8 cellular contexts compared by ENCODE assay signal in the genomic region with DNA sequence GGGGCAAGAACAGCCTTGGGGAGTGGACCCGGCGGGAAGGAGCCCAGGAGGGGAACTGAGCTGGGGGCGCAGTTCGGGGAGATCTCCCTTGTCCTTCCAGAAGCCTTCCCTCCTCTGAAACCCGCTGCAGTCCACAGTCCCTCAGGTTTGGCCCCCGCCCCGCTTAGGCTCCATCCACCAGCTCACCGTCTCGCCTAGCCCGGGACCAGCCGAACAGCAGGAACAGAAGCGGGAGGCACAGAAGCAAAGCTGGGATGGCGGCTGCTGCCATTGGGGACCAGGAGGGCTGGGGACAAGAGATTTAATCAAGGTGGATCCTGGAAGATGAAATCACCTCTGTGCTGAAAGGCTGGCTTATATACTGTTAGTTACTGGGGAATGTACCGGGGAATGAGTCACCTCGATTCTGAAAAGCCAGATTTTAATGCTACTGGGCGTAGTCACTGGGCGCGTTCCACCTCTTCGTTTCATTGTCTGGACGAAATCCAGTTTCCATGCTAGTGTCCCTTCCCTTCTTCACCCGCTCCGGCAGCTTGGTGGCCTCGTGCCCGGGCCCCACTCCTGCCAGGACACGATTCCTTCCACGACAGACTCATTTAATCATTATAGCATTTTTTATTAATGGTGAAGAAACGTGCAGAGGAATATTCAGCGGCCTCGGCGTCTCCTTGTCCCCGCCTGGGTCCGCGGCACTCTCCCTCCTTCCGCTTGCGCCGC. TPM values are rescaled to one million over a fixed set of nuclear protein-coding genes. Genes with fewer than 3 reads are reported as not detected.
DNase-seq lines count a peak whose midpoint lies in the region; ATAC-seq and TF ChIP-seq lines count a peak whose summit lies in the region.

A gene with protein sequence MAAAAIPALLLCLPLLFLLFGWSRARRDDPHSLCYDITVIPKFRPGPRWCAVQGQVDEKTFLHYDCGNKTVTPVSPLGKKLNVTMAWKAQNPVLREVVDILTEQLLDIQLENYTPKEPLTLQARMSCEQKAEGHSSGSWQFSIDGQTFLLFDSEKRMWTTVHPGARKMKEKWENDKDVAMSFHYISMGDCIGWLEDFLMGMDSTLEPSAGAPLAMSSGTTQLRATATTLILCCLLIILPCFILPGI (minus strand): TSS at position 332 of the 717 bp plus-strand sequence. CDS start 61 bp downstream, at position 271.

- H3K4me3 ChIP-seq in Peyer's patch (peak within 1 kb of the TSS in 3 of 4 donors; percentile 8 to 30 (median 22)), esophagus squamous epithelium (peak within 1 kb of the TSS; percentile 9 to 57 (median 44)), psoas muscle (peak within 1 kb of the TSS; percentile 61)

- TF ChIP-seq POLR2A in Peyer's patch (IDR thresholded peaks at IDR 0.05) (no peak), esophagus squamous epithelium (IDR thresholded peaks at IDR 0.05) (peak in 1 of 4 donors; percentile 32)

- no peaks in the 10 kb centered on the region for H3K36me3 ChIP-seq in Peyer's patch
- H3K36me3 ChIP-seq in esophagus squamous epithelium, result no peaks in the 10 kb centered on the region
- no peaks in the 10 kb centered on the region for H3K36me3 ChIP-seq in psoas muscle (ENCODE audit: insufficient read depth in 1 of 2, low read depth in 1 of 2)

- H3K9me3 ChIP-seq in Peyer's patch (no peaks in the 10 kb centered on the region), esophagus squamous epithelium (no peaks in the 10 kb centered on the region), psoas muscle (no peaks in the 10 kb centered on the region)

- H3K27me3 ChIP-seq in Peyer's patch, result peaks cover 0 to 8% of the 10 kb centered on the region in 2 donors
- peaks cover 0 to 49% (median 0%) of the 10 kb centered on the region in 4 donors for H3K27me3 ChIP-seq in esophagus squamous epithelium
- H3K27me3 ChIP-seq in psoas muscle (ENCODE audit: insufficient read depth in 3 of 3, low read length in 2 of 3), result peaks cover 0 to 28% (median 4%) of the 10 kb centered on the region in 3 donors

- H3K4me1 ChIP-seq in Peyer's patch (peaks cover 0 to 16% (median 3%) of the 10 kb centered on the region in 4 donors), esophagus squamous epithelium (peaks cover 16 to 39% (median 20%) of the 10 kb centered on the region in 3 donors), psoas muscle (peaks cover 12% of the 10 kb centered on the region)

- 1 to 2% methylated on average over 20 to 26 of the region's 36 CpGs for WGBS in esophagus squamous epithelium, 2 donors
- 5 to 7% (median 6%) methylated on average over 36 of the region's 36 CpGs for WGBS in psoas muscle, 3 donors

- H3K27ac ChIP-seq in Peyer's patch (no peak within 1 kb of the TSS), esophagus squamous epithelium (peak within 1 kb of the TSS; percentile 39 to 85 (median 70)), psoas muscle (no peak within 1 kb of the TSS)

- ATAC-seq in psoas muscle, result peak; percentile 42 to 81 (median 60)
- no peak for ATAC-seq in HG02970 (IDR thresholded peaks at IDR 0.05; ENCODE audit: low FRiP score, unreplicated experiment)

- intact Hi-C loops in esophagus squamous epithelium (cut with DNase I), result no loop called here
- intact Hi-C loops in psoas muscle (cut with DNase I), result no loop called here

- DNase-seq in EL (peak; percentile 66), Peyer's patch (peak in 1 of 3 donors; percentile 47), esophagus squamous epithelium (lab: John Stamatoyannopoulos, UW) (no peak), psoas muscle (peak in 1 of 2 donors; percentile 46), islet precursor cell (no peak), NCI-H1417 (lab: John Stamatoyannopoulos, UW) (no peak), ecto neural progenitor cell (ENCODE audit: low spot score) (no peak)

- TF ChIP-seq CTCF in Peyer's patch (IDR thresholded peaks at IDR 0.05) (no peak), esophagus squamous epithelium (IDR thresholded peaks at IDR 0.05) (no peak), psoas muscle (IDR thresholded peaks at IDR 0.05) (no peak)

RNA-seq across cellular contexts. Expression of the gene that starts here (rescaled TPM):
- not detected for total RNA-seq in Peyer's patch
- 10 to 100 TPM; 14.5 to 99.5 (median 62.5) TPM for total RNA-seq in esophagus squamous epithelium
- not detected for total RNA-seq in psoas muscle
- under 1 TPM in 2 of 3 donors, not detected in 1; 0.06 to 0.07 TPM for polyA plus RNA-seq in psoas muscle

Comparison
In these comparisons a context has a peak if more than half of its experiments do, and no peak if none do; other contexts are left out.
1. RNA of the gene that starts here (total RNA-seq): 14.5 to 99.5 TPM in esophagus squamous epithelium; not detected in Peyer's patch and not detected in psoas muscle; every median in the first group is over 10 times any median in the second.
2. Peak in ATAC-seq and H3K4me3 ChIP-seq in psoas muscle; RNA of the gene not detected or under 1 TPM.
3. H3K27ac ChIP-seq: peak in esophagus squamous epithelium (4 of 4); none in Peyer's patch (0 of 4) and psoas muscle (single experiment).
4. Peak in every context shown above with its lines, with median percentiles within 50 percentile points of each other: H3K4me3 ChIP-seq.